1 cellular context compared by ENCODE assay signal in genomic region chr17:49261540-49261939, GRCh38.
TF ChIP-seq lines count a peak whose summit lies in the region.

No MANE protein-coding gene starts in this region.

TF ChIP-seq in K562, 482 proteins besides CTCF, POLR2A, EP300 and RAD21:
- peak; percentile 54; the same call in 1 of the 2 replicates for TF ChIP-seq RFX1 (IDR thresholded peaks at IDR 0.05)
